1 cellular context compared by ENCODE assay signal in genomic region chr20:53942973-53943372, GRCh38.
TF ChIP-seq lines count a peak whose summit lies in the region.

No MANE protein-coding gene starts in this region.

TF ChIP-seq in H1, 55 proteins besides CTCF, POLR2A, EP300 and RAD21 (continued from another document):
- TF ChIP-seq, protein P1, sequence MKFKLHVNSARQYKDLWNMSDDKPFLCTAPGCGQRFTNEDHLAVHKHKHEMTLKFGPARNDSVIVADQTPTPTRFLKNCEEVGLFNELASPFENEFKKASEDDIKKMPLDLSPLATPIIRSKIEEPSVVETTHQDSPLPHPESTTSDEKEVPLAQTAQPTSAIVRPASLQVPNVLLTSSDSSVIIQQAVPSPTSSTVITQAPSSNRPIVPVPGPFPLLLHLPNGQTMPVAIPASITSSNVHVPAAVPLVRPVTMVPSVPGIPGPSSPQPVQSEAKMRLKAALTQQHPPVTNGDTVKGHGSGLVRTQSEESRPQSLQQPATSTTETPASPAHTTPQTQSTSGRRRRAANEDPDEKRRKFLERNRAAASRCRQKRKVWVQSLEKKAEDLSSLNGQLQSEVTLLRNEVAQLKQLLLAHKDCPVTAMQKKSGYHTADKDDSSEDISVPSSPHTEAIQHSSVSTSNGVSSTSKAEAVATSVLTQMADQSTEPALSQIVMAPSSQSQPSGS (IDR thresholded peaks at IDR 0.05; ENCODE audit: low read length), result no peak
- TF ChIP-seq YY1 (IDR thresholded peaks at IDR 0.05; ENCODE audit: low read depth, low read length) (no peak), CHD2 (IDR thresholded peaks at IDR 0.05; ENCODE audit: low read length) (no peak), EZH2 (IDR thresholded peaks at IDR 0.05; ENCODE audit: low read depth, low read length, severe bottlenecking) (no peak)
TF ChIP-seq in H1: peak in this region for 0.
